Comparison of ENCODE assay signal across 9 cellular contexts in the genomic region with DNA sequence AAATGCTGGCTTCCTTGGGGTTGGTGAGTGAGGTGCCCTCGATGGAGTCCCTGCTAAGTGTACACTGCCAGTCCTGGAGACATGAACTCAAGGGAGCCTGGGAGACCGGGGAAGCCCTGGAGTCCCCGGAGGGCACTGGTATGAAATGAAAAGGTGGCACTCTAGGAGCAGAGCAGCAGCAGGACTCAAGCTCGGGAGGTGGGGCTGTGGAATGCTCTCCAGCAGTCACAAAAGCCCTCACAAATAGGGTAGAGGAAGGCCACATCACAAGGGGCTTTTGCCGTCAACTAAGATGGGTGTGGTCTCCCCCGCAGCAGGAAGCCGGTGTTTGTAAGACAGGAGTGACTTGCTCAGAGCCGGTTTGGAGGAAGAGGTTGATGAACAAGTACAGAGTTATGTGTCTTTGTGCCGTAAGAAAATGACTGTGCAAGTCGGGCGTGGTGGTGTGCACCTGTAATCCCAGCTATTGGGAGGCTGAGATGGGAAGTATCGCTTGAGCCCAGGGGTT. TPM values are rescaled to one million over a fixed set of nuclear protein-coding genes. Genes with fewer than 3 reads are reported as not detected.
DNase-seq lines count a peak whose midpoint lies in the region; ATAC-seq and TF ChIP-seq lines count a peak whose summit lies in the region.
"Had no signal": no experiment of that assay in that cellular context is flagged by ENCODE, and none has a peak within 500 bp of the region (broad histone marks: within the 10 kb centered on the region; RNA-seq: fewer than 3 reads in every experiment).

No MANE protein-coding gene starts in this region.

- H3K4me3 ChIP-seq in naive thymus-derived CD4-positive, alpha-beta T cell (ENCODE audit: low read length): peak overlapping the region; percentile 32

- no peaks in the 10 kb centered on the region for H3K36me3 Mint-ChIP-seq in CD14-positive monocyte
- H3K36me3 Mint-ChIP-seq in activated T-helper 17 cell treated with anti-CD3 and anti-CD28 coated beads, Interleukin-2, amount 50 U/mL, for 72 hours (ENCODE audit: low read depth): no peaks in the 10 kb centered on the region
- peaks cover 0 to 16% (median 0%) of the 10 kb centered on the region in 5 donors for H3K36me3 Mint-ChIP-seq in naive thymus-derived CD4-positive, alpha-beta T cell

- POLR2A ChIA-PET in naive thymus-derived CD4-positive, alpha-beta T cell (lab: Charles Lee): interaction anchor here (0.6 to 9.3 kb wide), 12 partner anchors 10 to 225 kb away, joined by 3 to 95 read pairs (median 6); a partner anchor contains a TSS

- peaks cover 13 to 41% of the 10 kb centered on the region in 2 donors for H3K4me1 ChIP-seq in naive thymus-derived CD4-positive, alpha-beta T cell (ENCODE audit: control insufficient read depth in 2 of 2, insufficient read depth in 2 of 2, low read length in 2 of 2)
- H3K4me1 ChIP-seq: BE2C had no signal

- H3K4me3 Mint-ChIP-seq in CD14-positive monocyte: no peak overlapping the region
- H3K4me3 Mint-ChIP-seq in activated T-helper 17 cell treated with anti-CD3 and anti-CD28 coated beads, Interleukin-2, amount 50 U/mL, for 72 hours: peak overlapping the region; percentile 81
- peak overlapping the region; percentile 79 to 88 (median 81) for H3K4me3 Mint-ChIP-seq in naive thymus-derived CD4-positive, alpha-beta T cell

- CTCF ChIA-PET in naive thymus-derived CD4-positive, alpha-beta T cell (lab: Charles Lee): interaction anchor here (0.5 to 3.0 kb wide), 3 partner anchors 14 to 42 kb away, joined by 3 to 9 read pairs (median 9); no protein-coding TSS in a partner anchor

- peak overlapping the region in 2 of 7 donors; percentile 12 to 46 for H3K27ac Mint-ChIP-seq in CD14-positive monocyte
- H3K27ac Mint-ChIP-seq in activated T-helper 17 cell treated with anti-CD3 and anti-CD28 coated beads, Interleukin-2, amount 50 U/mL, for 72 hours: peak overlapping the region; percentile 83
- H3K27ac Mint-ChIP-seq in naive thymus-derived CD4-positive, alpha-beta T cell: peak overlapping the region; percentile 96 to 100 (median 98)

- no peaks in the 10 kb centered on the region for H3K9me3 ChIP-seq in naive thymus-derived CD4-positive, alpha-beta T cell (ENCODE audit: control insufficient read depth in 2 of 3, low read length in 3 of 3)
- H3K9me3 ChIP-seq: BE2C had no signal

- H3K36me3 ChIP-seq in naive thymus-derived CD4-positive, alpha-beta T cell (ENCODE audit: control insufficient read depth in 2 of 3, insufficient read depth in 3 of 3, low read length in 3 of 3): no peaks in the 10 kb centered on the region
- H3K36me3 ChIP-seq: BE2C had no signal

- no peaks in the 10 kb centered on the region for H3K9me3 Mint-ChIP-seq in CD14-positive monocyte
- no peaks in the 10 kb centered on the region for H3K9me3 Mint-ChIP-seq in activated T-helper 17 cell treated with anti-CD3 and anti-CD28 coated beads, Interleukin-2, amount 50 U/mL, for 72 hours
- peaks cover 0 to 4% (median 0%) of the 10 kb centered on the region in 11 donors for H3K9me3 Mint-ChIP-seq in naive thymus-derived CD4-positive, alpha-beta T cell

- peak; percentile 97 for ATAC-seq in activated T-helper 17 cell treated with anti-CD3 and anti-CD28 coated beads, Interleukin-2, amount 50 U/mL, for 72 hours (replicated peaks)
- ATAC-seq in naive thymus-derived CD4-positive, alpha-beta T cell: peak; percentile 98

- intact Hi-C loops in CD14-positive monocyte (cut with micrococcal nuclease): no loop called here
- intact Hi-C loops in naive thymus-derived CD4-positive, alpha-beta T cell (cut with micrococcal nuclease): loop anchor here (1.0 kb wide), 2 partner anchors 13 to 20 kb away; a partner anchor contains a TSS

- peak overlapping the region; percentile 81 for H3K27ac ChIP-seq in naive thymus-derived CD4-positive, alpha-beta T cell (ENCODE audit: low read depth, low read length)

- TF ChIP-seq CTCF in CD14-positive monocyte (IDR thresholded peaks at IDR 0.05): no peak

- peaks cover 8% of the 10 kb centered on the region for H3K4me1 Mint-ChIP-seq in CD14-positive monocyte
- H3K4me1 Mint-ChIP-seq in activated T-helper 17 cell treated with anti-CD3 and anti-CD28 coated beads, Interleukin-2, amount 50 U/mL, for 72 hours: peaks cover 19% of the 10 kb centered on the region
- H3K4me1 Mint-ChIP-seq in naive thymus-derived CD4-positive, alpha-beta T cell: peaks cover 31 to 56% (median 52%) of the 10 kb centered on the region in 7 donors

- peak; percentile 37 for DNase-seq in CD14-positive monocyte (ENCODE audit: low spot score)
- DNase-seq in SW480 (ENCODE audit: low spot score): peak; percentile 62
- peak; percentile 23 to 90 (median 86) for DNase-seq in naive thymus-derived CD4-positive, alpha-beta T cell
- DNase-seq in NCI-H510A treated with DMSO at 0.1 percent for 48 hours (lab: John Stamatoyannopoulos, UW): no peak
- no peak for DNase-seq in NCI-H2081 (lab: John Stamatoyannopoulos, UW)
- no peak for DNase-seq in ureter (ENCODE audit: low spot score)
- DNase-seq in NCI-H2171 treated with DMSO at 0.1 percent for 48 hours (lab: John Stamatoyannopoulos, UW): no peak
- DNase-seq: BE2C had no signal

- no peaks in the 10 kb centered on the region for H3K27me3 ChIP-seq in naive thymus-derived CD4-positive, alpha-beta T cell (ENCODE audit: control insufficient read depth in 2 of 2, insufficient read depth in 2 of 2, low read length in 2 of 2)

- peaks cover 6 to 18% (median 12%) of the 10 kb centered on the region in 3 donors for H3K27me3 Mint-ChIP-seq in CD14-positive monocyte (ENCODE audit: low read depth in 3 of 3)
- H3K27me3 Mint-ChIP-seq in activated T-helper 17 cell treated with anti-CD3 and anti-CD28 coated beads, Interleukin-2, amount 50 U/mL, for 72 hours: no peaks in the 10 kb centered on the region
- no peaks in the 10 kb centered on the region for H3K27me3 Mint-ChIP-seq in naive thymus-derived CD4-positive, alpha-beta T cell

RNA-seq across cellular contexts. Expression of a gene that starts 19.3 kb away (rescaled TPM):
- polyA plus RNA-seq in CD14-positive monocyte: not detected
- total RNA-seq in activated T-helper 17 cell treated with anti-CD3 and anti-CD28 coated beads, Interleukin-2, amount 50 U/mL, for 72 hours: 10 to 100 TPM; 20.1 to 31.5 TPM
- total RNA-seq in naive thymus-derived CD4-positive, alpha-beta T cell: 10 to 100 TPM in 1 of 5 experiments, 1 to 10 TPM in 4; 5.3 to 36.1 (median 6.6) TPM
- polyA plus RNA-seq in naive thymus-derived CD4-positive, alpha-beta T cell: 1 to 10 TPM; 1.9 to 2.6 TPM
- 3.6 TPM for total RNA-seq in ureter

Comparison
In these comparisons a context has a peak if more than half of its experiments do, and no peak if none do; other contexts are left out.
1. DNase-seq: peak in CD14-positive monocyte (single experiment), SW480 (single experiment) and naive thymus-derived CD4-positive, alpha-beta T cell (9 of 9); none in NCI-H510A treated with DMSO at 0.1 percent for 48 hours (single experiment), NCI-H2081 (0 of 2), ureter (single experiment) and NCI-H2171 treated with DMSO at 0.1 percent for 48 hours (single experiment).
2. H3K4me3 Mint-ChIP-seq: peak in activated T-helper 17 cell treated with anti-CD3 and anti-CD28 coated beads, Interleukin-2, amount 50 U/mL, for 72 hours (single experiment) and naive thymus-derived CD4-positive, alpha-beta T cell (10 of 10); none in CD14-positive monocyte (0 of 2).
3. intact Hi-C loops: an anchor here in naive thymus-derived CD4-positive, alpha-beta T cell (1.0 kb wide); none called in CD14-positive monocyte.